1 cellular context compared by ENCODE assay signal in the genomic region with DNA sequence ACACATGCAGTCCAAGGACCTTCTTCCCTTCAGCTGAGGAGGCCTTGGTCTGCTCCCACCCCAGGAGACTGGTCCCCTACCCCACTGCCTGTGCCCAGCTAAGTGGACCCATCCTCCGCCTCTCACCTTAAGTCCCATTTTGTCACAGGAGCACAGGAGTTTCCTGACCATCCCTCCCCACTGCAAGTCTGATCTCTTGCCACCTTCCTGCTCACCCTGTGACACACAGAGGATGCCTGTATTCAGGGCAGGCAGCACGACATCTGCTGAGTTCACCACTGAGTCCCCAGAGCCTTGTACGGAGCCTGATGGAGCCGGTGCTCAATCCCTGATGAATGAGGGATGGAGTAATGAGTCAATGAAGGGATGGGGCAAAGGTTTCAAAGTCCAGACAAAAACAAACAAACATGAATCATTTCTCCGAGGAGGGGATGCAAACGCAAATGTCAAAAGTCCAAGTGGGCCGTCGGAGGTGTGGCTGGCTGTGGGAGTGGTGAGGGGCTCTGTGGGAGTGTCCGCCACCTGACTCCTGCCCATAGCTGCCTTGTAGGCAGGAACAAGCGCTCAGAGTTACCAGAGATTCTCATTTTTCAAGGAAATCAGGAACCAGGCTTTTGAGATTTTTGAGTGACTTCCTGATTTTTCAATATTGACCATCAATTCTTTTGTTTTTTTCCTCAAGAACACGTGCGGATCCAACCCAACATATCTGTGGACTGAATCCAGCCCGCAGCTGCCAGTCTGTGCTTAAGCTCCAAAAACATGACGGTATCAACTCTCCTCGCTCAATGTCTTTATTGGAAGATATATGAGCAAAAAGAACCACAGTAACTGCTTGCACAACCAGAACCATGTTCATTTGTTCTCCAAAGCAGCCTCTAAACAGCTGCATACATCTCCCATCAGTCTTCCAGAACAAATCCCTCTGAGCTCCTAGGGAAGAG.
A peak's percentile ranks its signal among the peaks of the same experiment; 100 is the strongest.
TF ChIP-seq lines count a peak whose summit lies in the region.

No MANE protein-coding gene starts in this region.

TF ChIP-seq in HepG2, 621 proteins besides CTCF, POLR2A, EP300 and RAD21 (continued from another document and continues in another):
- TF ChIP-seq, protein P1, sequence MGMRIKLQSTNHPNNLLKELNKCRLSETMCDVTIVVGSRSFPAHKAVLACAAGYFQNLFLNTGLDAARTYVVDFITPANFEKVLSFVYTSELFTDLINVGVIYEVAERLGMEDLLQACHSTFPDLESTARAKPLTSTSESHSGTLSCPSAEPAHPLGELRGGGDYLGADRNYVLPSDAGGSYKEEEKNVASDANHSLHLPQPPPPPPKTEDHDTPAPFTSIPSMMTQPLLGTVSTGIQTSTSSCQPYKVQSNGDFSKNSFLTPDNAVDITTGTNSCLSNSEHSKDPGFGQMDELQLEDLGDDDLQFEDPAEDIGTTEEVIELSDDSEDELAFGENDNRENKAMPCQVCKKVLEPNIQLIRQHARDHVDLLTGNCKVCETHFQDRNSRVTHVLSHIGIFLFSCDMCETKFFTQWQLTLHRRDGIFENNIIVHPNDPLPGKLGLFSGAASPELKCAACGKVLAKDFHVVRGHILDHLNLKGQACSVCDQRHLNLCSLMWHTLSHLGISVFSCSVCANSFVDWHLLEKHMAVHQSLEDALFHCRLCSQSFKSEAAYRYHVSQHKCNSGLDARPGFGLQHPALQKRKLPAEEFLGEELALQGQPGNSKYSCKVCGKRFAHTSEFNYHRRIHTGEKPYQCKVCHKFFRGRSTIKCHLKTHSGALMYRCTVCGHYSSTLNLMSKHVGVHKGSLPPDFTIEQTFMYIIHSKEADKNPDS (CRISPR knock-in tag; IDR thresholded peaks at IDR 0.05): peak; percentile 93
- TF ChIP-seq TBL1XR1 (IDR thresholded peaks at IDR 0.05; ENCODE audit: borderline replicate concordance, low read length, partially characterized antibody) (peak; percentile 13), KLF13 (CRISPR knock-in tag; IDR thresholded peaks at IDR 0.05) (no peak), ZNF562 (CRISPR knock-in tag; IDR thresholded peaks at IDR 0.05; ENCODE audit: borderline replicate concordance) (no peak), TAF15 (IDR thresholded peaks at IDR 0.05; ENCODE audit: low read depth, low read length, poor library complexity, severe bottlenecking) (no peak), NR3C1 (CRISPR knock-in tag; IDR thresholded peaks at IDR 0.05) (no peak), XRCC5 (optimal IDR thresholded peaks at IDR 0.05; ENCODE audit: low read length) (peak; percentile 67), SMARCC2 (IDR thresholded peaks at IDR 0.05) (peak; percentile 99), ASH2L (IDR thresholded peaks at IDR 0.05; ENCODE audit: insufficient read length, low read depth, low read length) (peak; percentile 85), ZBTB7B (CRISPR knock-in tag; IDR thresholded peaks at IDR 0.05) (peak; percentile 83; the same call in 1 of the 2 replicates), KAT7 (CRISPR knock-in tag; IDR thresholded peaks at IDR 0.05; ENCODE audit: borderline replicate concordance) (no peak), NFYB (CRISPR knock-in tag; IDR thresholded peaks at IDR 0.05) (no peak), ZNF317 (CRISPR knock-in tag; IDR thresholded peaks at IDR 0.05) (0 out of 2 replicates have a peak, but pooled peaks have one; percentile 49), BHLHE40 (IDR thresholded peaks at IDR 0.05; ENCODE audit: low read length) (no peak), ZFP41 (CRISPR knock-in tag; IDR thresholded peaks at IDR 0.05; ENCODE audit: borderline replicate concordance) (no peak), ZNF496 (CRISPR knock-in tag; IDR thresholded peaks at IDR 0.05; ENCODE audit: insufficient replicate concordance) (no peak)
- TF ChIP-seq, protein P2, sequence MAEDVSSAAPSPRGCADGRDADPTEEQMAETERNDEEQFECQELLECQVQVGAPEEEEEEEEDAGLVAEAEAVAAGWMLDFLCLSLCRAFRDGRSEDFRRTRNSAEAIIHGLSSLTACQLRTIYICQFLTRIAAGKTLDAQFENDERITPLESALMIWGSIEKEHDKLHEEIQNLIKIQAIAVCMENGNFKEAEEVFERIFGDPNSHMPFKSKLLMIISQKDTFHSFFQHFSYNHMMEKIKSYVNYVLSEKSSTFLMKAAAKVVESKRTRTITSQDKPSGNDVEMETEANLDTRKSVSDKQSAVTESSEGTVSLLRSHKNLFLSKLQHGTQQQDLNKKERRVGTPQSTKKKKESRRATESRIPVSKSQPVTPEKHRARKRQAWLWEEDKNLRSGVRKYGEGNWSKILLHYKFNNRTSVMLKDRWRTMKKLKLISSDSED (CRISPR knock-in tag; IDR thresholded peaks at IDR 0.05): no peak
- TF ChIP-seq, protein P3, sequence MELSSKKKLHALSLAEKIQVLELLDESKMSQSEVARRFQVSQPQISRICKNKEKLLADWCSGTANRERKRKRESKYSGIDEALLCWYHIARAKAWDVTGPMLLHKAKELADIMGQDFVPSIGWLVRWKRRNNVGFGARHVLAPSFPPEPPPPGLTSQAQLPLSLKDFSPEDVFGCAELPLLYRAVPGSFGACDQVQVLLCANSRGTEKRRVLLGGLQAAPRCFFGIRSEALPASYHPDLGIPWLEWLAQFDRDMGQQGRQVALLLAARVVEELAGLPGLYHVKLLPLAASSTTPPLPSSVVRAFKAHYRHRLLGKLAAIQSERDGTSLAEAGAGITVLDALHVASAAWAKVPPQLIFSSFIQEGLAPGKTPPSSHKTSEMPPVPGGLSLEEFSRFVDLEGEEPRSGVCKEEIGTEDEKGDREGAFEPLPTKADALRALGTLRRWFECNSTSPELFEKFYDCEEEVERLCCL (CRISPR knock-in tag; IDR thresholded peaks at IDR 0.05; ENCODE audit: borderline replicate concordance): no peak
- TF ChIP-seq, protein P4, sequence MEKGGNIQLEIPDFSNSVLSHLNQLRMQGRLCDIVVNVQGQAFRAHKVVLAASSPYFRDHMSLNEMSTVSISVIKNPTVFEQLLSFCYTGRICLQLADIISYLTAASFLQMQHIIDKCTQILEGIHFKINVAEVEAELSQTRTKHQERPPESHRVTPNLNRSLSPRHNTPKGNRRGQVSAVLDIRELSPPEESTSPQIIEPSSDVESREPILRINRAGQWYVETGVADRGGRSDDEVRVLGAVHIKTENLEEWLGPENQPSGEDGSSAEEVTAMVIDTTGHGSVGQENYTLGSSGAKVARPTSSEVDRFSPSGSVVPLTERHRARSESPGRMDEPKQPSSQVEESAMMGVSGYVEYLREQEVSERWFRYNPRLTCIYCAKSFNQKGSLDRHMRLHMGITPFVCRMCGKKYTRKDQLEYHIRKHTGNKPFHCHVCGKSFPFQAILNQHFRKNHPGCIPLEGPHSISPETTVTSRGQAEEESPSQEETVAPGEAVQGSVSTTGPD (CRISPR knock-in tag; IDR thresholded peaks at IDR 0.05): no peak
- TF ChIP-seq, protein P5, sequence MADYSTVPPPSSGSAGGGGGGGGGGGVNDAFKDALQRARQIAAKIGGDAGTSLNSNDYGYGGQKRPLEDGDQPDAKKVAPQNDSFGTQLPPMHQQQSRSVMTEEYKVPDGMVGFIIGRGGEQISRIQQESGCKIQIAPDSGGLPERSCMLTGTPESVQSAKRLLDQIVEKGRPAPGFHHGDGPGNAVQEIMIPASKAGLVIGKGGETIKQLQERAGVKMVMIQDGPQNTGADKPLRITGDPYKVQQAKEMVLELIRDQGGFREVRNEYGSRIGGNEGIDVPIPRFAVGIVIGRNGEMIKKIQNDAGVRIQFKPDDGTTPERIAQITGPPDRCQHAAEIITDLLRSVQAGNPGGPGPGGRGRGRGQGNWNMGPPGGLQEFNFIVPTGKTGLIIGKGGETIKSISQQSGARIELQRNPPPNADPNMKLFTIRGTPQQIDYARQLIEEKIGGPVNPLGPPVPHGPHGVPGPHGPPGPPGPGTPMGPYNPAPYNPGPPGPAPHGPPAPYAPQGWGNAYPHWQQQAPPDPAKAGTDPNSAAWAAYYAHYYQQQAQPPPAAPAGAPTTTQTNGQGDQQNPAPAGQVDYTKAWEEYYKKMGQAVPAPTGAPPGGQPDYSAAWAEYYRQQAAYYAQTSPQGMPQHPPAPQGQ (CRISPR knock-in tag; IDR thresholded peaks at IDR 0.05; ENCODE audit: borderline replicate concordance): no peak
- TF ChIP-seq, protein P6, sequence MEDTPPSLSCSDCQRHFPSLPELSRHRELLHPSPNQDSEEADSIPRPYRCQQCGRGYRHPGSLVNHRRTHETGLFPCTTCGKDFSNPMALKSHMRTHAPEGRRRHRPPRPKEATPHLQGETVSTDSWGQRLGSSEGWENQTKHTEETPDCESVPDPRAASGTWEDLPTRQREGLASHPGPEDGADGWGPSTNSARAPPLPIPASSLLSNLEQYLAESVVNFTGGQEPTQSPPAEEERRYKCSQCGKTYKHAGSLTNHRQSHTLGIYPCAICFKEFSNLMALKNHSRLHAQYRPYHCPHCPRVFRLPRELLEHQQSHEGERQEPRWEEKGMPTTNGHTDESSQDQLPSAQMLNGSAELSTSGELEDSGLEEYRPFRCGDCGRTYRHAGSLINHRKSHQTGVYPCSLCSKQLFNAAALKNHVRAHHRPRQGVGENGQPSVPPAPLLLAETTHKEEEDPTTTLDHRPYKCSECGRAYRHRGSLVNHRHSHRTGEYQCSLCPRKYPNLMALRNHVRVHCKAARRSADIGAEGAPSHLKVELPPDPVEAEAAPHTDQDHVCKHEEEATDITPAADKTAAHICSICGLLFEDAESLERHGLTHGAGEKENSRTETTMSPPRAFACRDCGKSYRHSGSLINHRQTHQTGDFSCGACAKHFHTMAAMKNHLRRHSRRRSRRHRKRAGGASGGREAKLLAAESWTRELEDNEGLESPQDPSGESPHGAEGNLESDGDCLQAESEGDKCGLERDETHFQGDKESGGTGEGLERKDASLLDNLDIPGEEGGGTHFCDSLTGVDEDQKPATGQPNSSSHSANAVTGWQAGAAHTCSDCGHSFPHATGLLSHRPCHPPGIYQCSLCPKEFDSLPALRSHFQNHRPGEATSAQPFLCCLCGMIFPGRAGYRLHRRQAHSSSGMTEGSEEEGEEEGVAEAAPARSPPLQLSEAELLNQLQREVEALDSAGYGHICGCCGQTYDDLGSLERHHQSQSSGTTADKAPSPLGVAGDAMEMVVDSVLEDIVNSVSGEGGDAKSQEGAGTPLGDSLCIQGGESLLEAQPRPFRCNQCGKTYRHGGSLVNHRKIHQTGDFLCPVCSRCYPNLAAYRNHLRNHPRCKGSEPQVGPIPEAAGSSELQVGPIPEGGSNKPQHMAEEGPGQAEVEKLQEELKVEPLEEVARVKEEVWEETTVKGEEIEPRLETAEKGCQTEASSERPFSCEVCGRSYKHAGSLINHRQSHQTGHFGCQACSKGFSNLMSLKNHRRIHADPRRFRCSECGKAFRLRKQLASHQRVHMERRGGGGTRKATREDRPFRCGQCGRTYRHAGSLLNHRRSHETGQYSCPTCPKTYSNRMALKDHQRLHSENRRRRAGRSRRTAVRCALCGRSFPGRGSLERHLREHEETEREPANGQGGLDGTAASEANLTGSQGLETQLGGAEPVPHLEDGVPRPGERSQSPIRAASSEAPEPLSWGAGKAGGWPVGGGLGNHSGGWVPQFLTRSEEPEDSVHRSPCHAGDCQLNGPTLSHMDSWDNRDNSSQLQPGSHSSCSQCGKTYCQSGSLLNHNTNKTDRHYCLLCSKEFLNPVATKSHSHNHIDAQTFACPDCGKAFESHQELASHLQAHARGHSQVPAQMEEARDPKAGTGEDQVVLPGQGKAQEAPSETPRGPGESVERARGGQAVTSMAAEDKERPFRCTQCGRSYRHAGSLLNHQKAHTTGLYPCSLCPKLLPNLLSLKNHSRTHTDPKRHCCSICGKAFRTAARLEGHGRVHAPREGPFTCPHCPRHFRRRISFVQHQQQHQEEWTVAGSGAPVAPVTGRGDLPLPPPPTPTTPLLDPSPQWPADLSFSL (CRISPR knock-in tag; IDR thresholded peaks at IDR 0.05): no peak
- TF ChIP-seq, protein P7, sequence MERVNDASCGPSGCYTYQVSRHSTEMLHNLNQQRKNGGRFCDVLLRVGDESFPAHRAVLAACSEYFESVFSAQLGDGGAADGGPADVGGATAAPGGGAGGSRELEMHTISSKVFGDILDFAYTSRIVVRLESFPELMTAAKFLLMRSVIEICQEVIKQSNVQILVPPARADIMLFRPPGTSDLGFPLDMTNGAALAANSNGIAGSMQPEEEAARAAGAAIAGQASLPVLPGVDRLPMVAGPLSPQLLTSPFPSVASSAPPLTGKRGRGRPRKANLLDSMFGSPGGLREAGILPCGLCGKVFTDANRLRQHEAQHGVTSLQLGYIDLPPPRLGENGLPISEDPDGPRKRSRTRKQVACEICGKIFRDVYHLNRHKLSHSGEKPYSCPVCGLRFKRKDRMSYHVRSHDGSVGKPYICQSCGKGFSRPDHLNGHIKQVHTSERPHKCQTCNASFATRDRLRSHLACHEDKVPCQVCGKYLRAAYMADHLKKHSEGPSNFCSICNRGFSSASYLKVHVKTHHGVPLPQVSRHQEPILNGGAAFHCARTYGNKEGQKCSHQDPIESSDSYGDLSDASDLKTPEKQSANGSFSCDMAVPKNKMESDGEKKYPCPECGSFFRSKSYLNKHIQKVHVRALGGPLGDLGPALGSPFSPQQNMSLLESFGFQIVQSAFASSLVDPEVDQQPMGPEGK (CRISPR knock-in tag; IDR thresholded peaks at IDR 0.05): peak; percentile 87
- TF ChIP-seq, protein P8, sequence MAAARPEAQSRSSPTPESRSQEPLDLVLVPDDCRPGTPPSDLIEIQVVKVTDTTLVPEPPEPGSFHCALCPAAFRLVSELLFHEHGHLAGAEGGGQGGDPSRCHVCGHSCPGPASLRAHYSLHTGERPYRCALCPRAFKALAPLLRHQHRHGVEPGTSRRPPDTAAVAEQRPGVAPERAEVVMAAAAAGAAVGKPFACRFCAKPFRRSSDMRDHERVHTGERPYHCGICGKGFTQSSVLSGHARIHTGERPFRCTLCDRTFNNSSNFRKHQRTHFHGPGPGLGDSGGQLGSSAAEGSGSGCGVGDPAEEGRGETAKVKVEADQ (CRISPR knock-in tag; IDR thresholded peaks at IDR 0.05; ENCODE audit: borderline replicate concordance): no peak
- TF ChIP-seq, protein P9, sequence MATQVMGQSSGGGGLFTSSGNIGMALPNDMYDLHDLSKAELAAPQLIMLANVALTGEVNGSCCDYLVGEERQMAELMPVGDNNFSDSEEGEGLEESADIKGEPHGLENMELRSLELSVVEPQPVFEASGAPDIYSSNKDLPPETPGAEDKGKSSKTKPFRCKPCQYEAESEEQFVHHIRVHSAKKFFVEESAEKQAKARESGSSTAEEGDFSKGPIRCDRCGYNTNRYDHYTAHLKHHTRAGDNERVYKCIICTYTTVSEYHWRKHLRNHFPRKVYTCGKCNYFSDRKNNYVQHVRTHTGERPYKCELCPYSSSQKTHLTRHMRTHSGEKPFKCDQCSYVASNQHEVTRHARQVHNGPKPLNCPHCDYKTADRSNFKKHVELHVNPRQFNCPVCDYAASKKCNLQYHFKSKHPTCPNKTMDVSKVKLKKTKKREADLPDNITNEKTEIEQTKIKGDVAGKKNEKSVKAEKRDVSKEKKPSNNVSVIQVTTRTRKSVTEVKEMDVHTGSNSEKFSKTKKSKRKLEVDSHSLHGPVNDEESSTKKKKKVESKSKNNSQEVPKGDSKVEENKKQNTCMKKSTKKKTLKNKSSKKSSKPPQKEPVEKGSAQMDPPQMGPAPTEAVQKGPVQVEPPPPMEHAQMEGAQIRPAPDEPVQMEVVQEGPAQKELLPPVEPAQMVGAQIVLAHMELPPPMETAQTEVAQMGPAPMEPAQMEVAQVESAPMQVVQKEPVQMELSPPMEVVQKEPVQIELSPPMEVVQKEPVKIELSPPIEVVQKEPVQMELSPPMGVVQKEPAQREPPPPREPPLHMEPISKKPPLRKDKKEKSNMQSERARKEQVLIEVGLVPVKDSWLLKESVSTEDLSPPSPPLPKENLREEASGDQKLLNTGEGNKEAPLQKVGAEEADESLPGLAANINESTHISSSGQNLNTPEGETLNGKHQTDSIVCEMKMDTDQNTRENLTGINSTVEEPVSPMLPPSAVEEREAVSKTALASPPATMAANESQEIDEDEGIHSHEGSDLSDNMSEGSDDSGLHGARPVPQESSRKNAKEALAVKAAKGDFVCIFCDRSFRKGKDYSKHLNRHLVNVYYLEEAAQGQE (IDR thresholded peaks at IDR 0.05; ENCODE audit: borderline replicate concordance in 1 of 2, low read depth in 1 of 2, low read length in 2 of 2): peak in 1 of 2 experiments; percentile 36; a peak in 1 of 4 replicates
